Comparison of ENCODE assay signal across 8 cellular contexts in the genomic region with DNA sequence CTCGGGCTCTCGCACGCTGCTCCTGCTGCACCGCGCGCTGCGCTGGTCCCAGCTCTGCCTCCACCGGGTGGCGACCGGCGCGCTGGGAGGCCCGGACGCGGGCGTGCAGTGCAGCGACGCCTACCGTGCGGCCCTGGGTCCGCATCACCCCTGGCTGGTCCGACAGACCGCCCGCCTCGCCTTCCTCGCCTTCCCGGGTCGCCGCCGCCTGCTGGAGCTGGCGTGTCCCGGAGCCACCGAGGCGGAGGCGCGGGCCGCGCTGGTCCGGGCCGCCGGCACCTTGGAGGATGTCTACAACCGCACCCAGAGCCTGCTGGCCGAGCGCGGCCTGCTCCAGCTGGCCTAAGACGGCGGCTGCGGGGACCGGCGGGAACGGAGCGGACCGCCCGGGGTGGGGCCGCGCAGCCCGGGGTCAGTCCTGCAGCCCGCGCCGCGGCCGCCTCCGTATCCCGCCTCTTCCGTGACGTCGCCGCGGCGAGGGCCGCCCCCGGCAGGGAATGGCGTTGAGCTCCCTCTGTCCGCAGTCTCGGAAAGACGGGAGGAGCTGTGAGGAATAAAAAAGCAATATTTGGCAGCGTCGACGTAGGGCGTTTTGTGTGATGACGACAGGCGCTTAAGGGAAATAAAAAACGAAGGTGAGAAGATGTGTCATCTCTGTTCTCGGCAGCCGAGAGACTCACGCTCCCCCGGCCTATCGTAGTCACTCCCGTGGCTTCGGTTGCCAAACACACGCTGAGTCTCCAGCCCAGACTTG. TPM values are rescaled to one million over a fixed set of nuclear protein-coding genes. Genes with fewer than 3 reads are reported as not detected.
DNase-seq lines count a peak whose midpoint lies in the region; ATAC-seq and TF ChIP-seq lines count a peak whose summit lies in the region.

No MANE protein-coding gene starts in this region.

- H3K4me1 ChIP-seq in aorta (ENCODE audit: control insufficient read depth in 1 of 2, insufficient read depth in 2 of 2, low read length in 2 of 2) = no peaks in the 10 kb centered on the region

- DNase-seq in GM12864 (ENCODE audit: low read depth) = peak; percentile 46
- DNase-seq in HFF-Myc (ENCODE audit: extremely low read depth, low read depth) = peak; percentile 74
- DNase-seq in NCI-H1048 (lab: John Stamatoyannopoulos, UW) = peak; percentile 38
- DNase-seq in T-helper 2 cell = peak; percentile 56 to 88 (median 73)
- DNase-seq in anterior cingulate cortex (lab: John Stamatoyannopoulos, UW) = peak in 56 of 58 donors; percentile 28 to 90 (median 81)
- peak; percentile 94 for DNase-seq in hepatic stellate cell (ENCODE audit: low spot score)
- DNase-seq in renal cortical epithelial cell (ENCODE audit: low read depth) = peak; percentile 61
- DNase-seq in aorta = peak; percentile 90 to 94

- TF ChIP-seq CTCF in GM12864 (IDR thresholded peaks at IDR 0.05; ENCODE audit: low read depth, low read length, missing control alignments) (peak; percentile 76), HFF-Myc (IDR thresholded peaks at IDR 0.05; ENCODE audit: low read depth, low read length, missing control alignments) (peak; percentile 53)

- intact Hi-C loops in aorta (cut with DNase I) = loop anchor here (2.0 to 10.0 kb wide), 3 partner anchors 55 to 99 kb away; partner anchors contain the start of genes MED11 (in 2 of the 2), CXCL16 (in 1 of the 2) and ZMYND15 (in 1 of the 2)

- H3K36me3 ChIP-seq in aorta (ENCODE audit: control insufficient read depth in 1 of 2, insufficient read depth in 2 of 2, low read length in 1 of 2) = no peaks in the 10 kb centered on the region

- H3K9me3 ChIP-seq in aorta (ENCODE audit: control insufficient read depth, low read length) = no peaks in the 10 kb centered on the region

- 0 to 1% methylated on average over 58 to 91 of the region's 91 CpGs for WGBS in aorta, 2 donors

- H3K27me3 ChIP-seq in aorta (ENCODE audit: control insufficient read depth in 1 of 2, insufficient read depth in 2 of 2, low read length in 1 of 2) = no peaks in the 10 kb centered on the region

- H3K4me3 ChIP-seq in GM12864 (ENCODE audit: low read depth, low read length) = peak overlapping the region; percentile 68
- peak overlapping the region; percentile 63 for H3K4me3 ChIP-seq in HFF-Myc (replicated peaks; ENCODE audit: low read depth, low read length)
- H3K4me3 ChIP-seq in aorta (ENCODE audit: low read length in 2 of 2) = peak overlapping the region; percentile 50 to 80

- H3K27ac ChIP-seq in aorta (ENCODE audit: low read depth in 1 of 2, low read length in 2 of 2) = peak overlapping the region in 1 of 2 donors; percentile 93

- ATAC-seq in aorta (ENCODE audit: low FRiP score) = peak; percentile 94

RNA-seq across cellular contexts. Expression of gene GLTPD2, which starts 1.4 kb away (rescaled TPM):
- total RNA-seq in renal cortical epithelial cell = not detected in 2 replicates
- not detected for total RNA-seq in aorta
- polyA plus RNA-seq in aorta = 1 to 10 TPM in 1 of 2 donors, not detected in 1; 3.4 TPM

RNA-seq across cellular contexts. Expression of gene VMO1, which starts 4.0 kb away (rescaled TPM):
- total RNA-seq in renal cortical epithelial cell (not detected in 2 replicates), aorta (10 to 100 TPM in 1 of 2 donors, 1 to 10 TPM in 1; 6.6 to 19.3 TPM)
- 10 to 100 TPM in 1 of 2 donors, 1 to 10 TPM in 1; 1.5 to 15.5 TPM for polyA plus RNA-seq in aorta

RNA-seq across cellular contexts. Expression of gene PSMB6, which starts 5.8 kb away (rescaled TPM):
- total RNA-seq in renal cortical epithelial cell (79.0 and 204 TPM in 2 replicates), aorta (10 to 100 TPM; 78.3 to 91.8 TPM)
- 100 to 1,000 TPM; 171 to 186 TPM for polyA plus RNA-seq in aorta

RNA-seq across cellular contexts. Expression of gene PLD2, which starts 16.8 kb away (rescaled TPM):
- total RNA-seq in renal cortical epithelial cell = 16.0 and 21.3 TPM in 2 replicates
- total RNA-seq in aorta = 10 to 100 TPM; 25.3 to 65.0 TPM
- polyA plus RNA-seq in aorta = 10 to 100 TPM in 1 of 2 donors, 1 to 10 TPM in 1; 8.8 to 32.9 TPM

Comparison
In these comparisons a context has a peak if more than half of its experiments do, and no peak if none do; other contexts are left out.
1. DNase-seq: peak in every context shown above with its lines; median percentile 94 in hepatic stellate cell; 92 in aorta; 81 in anterior cingulate cortex; 74 in HFF-Myc; 73 in T-helper 2 cell; 61 in renal cortical epithelial cell; 46 in GM12864; 38 in NCI-H1048.